Comparison of ENCODE assay signal across 12 cellular contexts in genomic region chr11:34521265-34521664, GRCh38. TPM values are rescaled to one million over a fixed set of nuclear protein-coding genes. Genes with fewer than 3 reads are reported as not detected.
"Had no signal": no experiment of that assay in that cellular context is flagged by ENCODE, and none has a peak within 500 bp of the region (broad histone marks: within the 10 kb centered on the region; RNA-seq: fewer than 3 reads in every experiment).

No MANE protein-coding gene starts in this region.

- H3K9ac ChIP-seq: GM23248 had no signal

- ATAC-seq: GM23338, HCT116 had no signal

- H3K4me1 ChIP-seq: HAP-1 had no signal

- H3K4me3 ChIP-seq: GM23248, GM23338, HAP-1 had no signal

- H3K36me3 ChIP-seq: HAP-1 had no signal

- H3K27ac ChIP-seq: GM23248 had no signal

- H3K9me3 ChIP-seq: HAP-1 had no signal

- H2AFZ ChIP-seq: GM23248, GM23338 had no signal

- FAIRE-seq: H1, H54 had no signal

- DNase-seq: GM23248, GOT3, H7, H9, HCEC 1CT, HFFc6 had no signal

- H3K4me2 ChIP-seq: GM23338 had no signal

RNA-seq across cellular contexts. Expression of gene ELF5, which starts 7.7 kb away (rescaled TPM):
- total RNA-seq: GM23248, GM23338, H1, H4, H7, H9, HFFc6 had no signal
- polyA plus RNA-seq: GM23248, GM23338, H1 had no signal
